In the genomic region with DNA sequence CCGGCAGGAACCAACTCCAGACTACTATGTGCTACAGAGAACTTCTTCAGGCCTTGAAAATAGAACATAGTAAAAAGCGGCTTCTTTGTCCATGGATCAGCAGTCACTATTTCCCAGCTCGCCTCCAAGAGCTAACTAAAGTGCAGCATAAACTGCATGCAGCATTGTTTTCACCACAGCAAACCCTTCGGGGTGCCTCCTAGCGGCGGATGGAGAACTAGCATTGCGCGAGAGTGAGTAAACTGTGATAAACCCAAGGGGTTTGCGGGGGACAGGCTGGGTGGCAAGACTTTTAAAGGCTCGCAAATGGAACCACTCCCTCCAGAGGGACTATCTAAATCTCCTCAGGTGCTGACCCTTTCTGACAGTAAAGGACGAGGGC, we compare ENCODE assay signal across 1 cellular context.
TF ChIP-seq lines count a peak whose summit lies in the region.

No MANE protein-coding gene starts in this region.

TF ChIP-seq in Ishikawa, 13 proteins besides CTCF, POLR2A, EP300 and RAD21 (continued from another document):
- TF ChIP-seq, protein P1, sequence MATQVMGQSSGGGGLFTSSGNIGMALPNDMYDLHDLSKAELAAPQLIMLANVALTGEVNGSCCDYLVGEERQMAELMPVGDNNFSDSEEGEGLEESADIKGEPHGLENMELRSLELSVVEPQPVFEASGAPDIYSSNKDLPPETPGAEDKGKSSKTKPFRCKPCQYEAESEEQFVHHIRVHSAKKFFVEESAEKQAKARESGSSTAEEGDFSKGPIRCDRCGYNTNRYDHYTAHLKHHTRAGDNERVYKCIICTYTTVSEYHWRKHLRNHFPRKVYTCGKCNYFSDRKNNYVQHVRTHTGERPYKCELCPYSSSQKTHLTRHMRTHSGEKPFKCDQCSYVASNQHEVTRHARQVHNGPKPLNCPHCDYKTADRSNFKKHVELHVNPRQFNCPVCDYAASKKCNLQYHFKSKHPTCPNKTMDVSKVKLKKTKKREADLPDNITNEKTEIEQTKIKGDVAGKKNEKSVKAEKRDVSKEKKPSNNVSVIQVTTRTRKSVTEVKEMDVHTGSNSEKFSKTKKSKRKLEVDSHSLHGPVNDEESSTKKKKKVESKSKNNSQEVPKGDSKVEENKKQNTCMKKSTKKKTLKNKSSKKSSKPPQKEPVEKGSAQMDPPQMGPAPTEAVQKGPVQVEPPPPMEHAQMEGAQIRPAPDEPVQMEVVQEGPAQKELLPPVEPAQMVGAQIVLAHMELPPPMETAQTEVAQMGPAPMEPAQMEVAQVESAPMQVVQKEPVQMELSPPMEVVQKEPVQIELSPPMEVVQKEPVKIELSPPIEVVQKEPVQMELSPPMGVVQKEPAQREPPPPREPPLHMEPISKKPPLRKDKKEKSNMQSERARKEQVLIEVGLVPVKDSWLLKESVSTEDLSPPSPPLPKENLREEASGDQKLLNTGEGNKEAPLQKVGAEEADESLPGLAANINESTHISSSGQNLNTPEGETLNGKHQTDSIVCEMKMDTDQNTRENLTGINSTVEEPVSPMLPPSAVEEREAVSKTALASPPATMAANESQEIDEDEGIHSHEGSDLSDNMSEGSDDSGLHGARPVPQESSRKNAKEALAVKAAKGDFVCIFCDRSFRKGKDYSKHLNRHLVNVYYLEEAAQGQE (IDR thresholded peaks at IDR 0.05; ENCODE audit: low read depth): no peak
- TF ChIP-seq NFIC (IDR thresholded peaks at IDR 0.05) (no peak), CEBPB (IDR thresholded peaks at IDR 0.05) (no peak), YY1 (IDR thresholded peaks at IDR 0.05; ENCODE audit: low read depth) (no peak), TCF12 (IDR thresholded peaks at IDR 0.05; ENCODE audit: low read depth) (no peak), TEAD4 (IDR thresholded peaks at IDR 0.05) (no peak), MAX (IDR thresholded peaks at IDR 0.05) (no peak), ZBTB7A (IDR thresholded peaks at IDR 0.05; ENCODE audit: low read depth) (no peak)
TF ChIP-seq in Ishikawa: peak in this region for 0.
